8 cellular contexts compared by ENCODE assay signal in the genomic region with DNA sequence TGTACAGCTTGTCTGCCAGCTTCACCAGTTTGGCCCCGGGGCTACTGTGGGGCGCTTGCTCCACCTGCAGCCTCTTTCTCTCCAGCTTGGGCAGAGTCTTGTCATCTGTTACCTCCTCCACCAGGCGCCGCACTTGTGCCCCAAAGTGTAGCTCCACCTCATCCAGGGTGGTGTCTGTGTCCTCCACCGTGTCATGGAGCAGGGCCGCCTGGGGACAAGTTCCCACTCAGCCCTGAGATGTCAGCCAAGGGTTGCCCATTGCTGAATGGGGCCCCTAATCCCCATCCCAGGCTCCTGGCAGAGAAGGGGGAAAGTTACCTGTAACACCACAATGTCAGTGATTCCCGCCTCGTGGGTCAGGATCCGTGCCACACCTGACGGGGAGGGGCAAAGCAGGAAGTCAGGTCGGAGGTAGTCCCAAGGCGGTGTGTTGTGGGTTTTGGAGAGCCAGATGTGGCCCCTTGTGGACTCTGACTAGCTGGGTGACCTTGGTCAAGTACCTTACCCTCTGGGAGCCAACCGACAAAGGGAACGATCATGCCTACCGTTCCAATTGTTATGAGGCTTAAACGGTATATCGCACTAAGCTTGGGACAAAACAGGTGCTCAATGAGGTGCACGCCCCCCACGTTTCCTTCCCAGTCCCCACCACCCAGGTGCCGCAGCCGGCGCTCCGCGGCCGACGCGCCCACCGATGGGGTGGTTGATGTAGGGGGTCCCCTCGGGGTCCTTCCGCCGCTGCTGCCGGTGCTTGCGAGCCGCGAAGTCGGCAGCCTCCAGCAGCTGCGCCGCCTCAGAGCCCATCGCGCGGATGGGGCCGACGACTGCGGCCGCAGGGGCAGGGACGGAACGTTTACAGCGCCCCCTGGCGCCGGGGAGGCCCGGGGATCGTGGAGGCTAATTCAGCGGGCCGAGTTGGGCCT. TPM values are rescaled to one million over a fixed set of nuclear protein-coding genes. Genes with fewer than 3 reads are reported as not detected.
DNase-seq lines count a peak whose midpoint lies in the region; ATAC-seq and TF ChIP-seq lines count a peak whose summit lies in the region.

A gene with protein sequence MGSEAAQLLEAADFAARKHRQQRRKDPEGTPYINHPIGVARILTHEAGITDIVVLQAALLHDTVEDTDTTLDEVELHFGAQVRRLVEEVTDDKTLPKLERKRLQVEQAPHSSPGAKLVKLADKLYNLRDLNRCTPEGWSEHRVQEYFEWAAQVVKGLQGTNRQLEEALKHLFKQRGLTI (minus strand): TSS at position 813 of the 923 bp plus-strand sequence. CDS start 9 bp downstream, at position 804.

- peak within 1 kb of the TSS; percentile 99 for H3K27ac Mint-ChIP-seq in activated T-helper 1 cell treated with anti-CD3 and anti-CD28 coated beads, Interleukin-12 subunit alpha, Interleukin-12 subunit beta, Interleukin-2, Interleukin-4 antibody, amounts not matched to agents 30 ng/mL and 10 ng/mL and 1 ng/mL, durations not matched to agents 14 hours and 24 hours and 36 hours
- peak within 1 kb of the TSS; percentile 97 for H3K27ac Mint-ChIP-seq in natural killer cell

- intact Hi-C loops in activated T-helper 1 cell treated with anti-CD3 and anti-CD28 coated beads, Interleukin-12 subunit alpha, Interleukin-12 subunit beta, Interleukin-2, Interleukin-4 antibody, amounts not matched to agents 30 ng/mL and 10 ng/mL and 1 ng/mL, durations not matched to agents 14 hours and 24 hours and 36 hours (cut with micrococcal nuclease) = loop anchor here (1.0 to 10.0 kb wide), 8 partner anchors 9 to 1953 kb away; a partner anchor contains a TSS
- intact Hi-C loops in natural killer cell (cut with micrococcal nuclease) = loop anchor here (1.0 kb wide), 1 partner anchor 30 kb away; no protein-coding TSS in a partner anchor

- H3K4me1 Mint-ChIP-seq in activated T-helper 1 cell treated with anti-CD3 and anti-CD28 coated beads, Interleukin-12 subunit alpha, Interleukin-12 subunit beta, Interleukin-2, Interleukin-4 antibody, amounts not matched to agents 30 ng/mL and 10 ng/mL and 1 ng/mL, durations not matched to agents 14 hours and 24 hours and 36 hours (ENCODE audit: low read depth) = peaks cover 69% of the 10 kb centered on the region
- H3K4me1 Mint-ChIP-seq in natural killer cell = peaks cover 53 to 62% of the 10 kb centered on the region in 2 donors

- H3K9me3 ChIP-seq in DND-41 (ENCODE audit: insufficient read depth, low read length, severe bottlenecking) (no peaks in the 10 kb centered on the region), KOPT-K1 (ENCODE audit: insufficient read depth, low read length, poor library complexity, severe bottlenecking) (no peaks in the 10 kb centered on the region)

- H3K9ac ChIP-seq in DND-41 (ENCODE audit: low read depth, low read length) = peak within 1 kb of the TSS; percentile 68

- peak within 1 kb of the TSS; percentile 82 for H3K4me2 ChIP-seq in DND-41 (ENCODE audit: insufficient read depth, low read length)

- no peaks in the 10 kb centered on the region for H3K9me3 Mint-ChIP-seq in activated T-helper 1 cell treated with anti-CD3 and anti-CD28 coated beads, Interleukin-12 subunit alpha, Interleukin-12 subunit beta, Interleukin-2, Interleukin-4 antibody, amounts not matched to agents 30 ng/mL and 10 ng/mL and 1 ng/mL, durations not matched to agents 14 hours and 24 hours and 36 hours
- no peaks in the 10 kb centered on the region for H3K9me3 Mint-ChIP-seq in natural killer cell

- H3K79me2 ChIP-seq in DND-41 (ENCODE audit: insufficient read depth, low read length) = peaks cover 40% of the 10 kb centered on the region

- no peaks in the 10 kb centered on the region for H4K20me1 ChIP-seq in DND-41 (ENCODE audit: insufficient read depth, low read length)

- H3K36me3 ChIP-seq in DND-41 (ENCODE audit: insufficient read depth, low read length) (peaks cover 9% of the 10 kb centered on the region; the same call in 1 of the 2 replicates), KOPT-K1 (ENCODE audit: insufficient read depth, low read length) (peaks cover 8% of the 10 kb centered on the region; the same call in 1 of the 2 replicates)

- peak within 1 kb of the TSS; percentile 99 for H3K4me3 Mint-ChIP-seq in activated T-helper 1 cell treated with anti-CD3 and anti-CD28 coated beads, Interleukin-12 subunit alpha, Interleukin-12 subunit beta, Interleukin-2, Interleukin-4 antibody, amounts not matched to agents 30 ng/mL and 10 ng/mL and 1 ng/mL, durations not matched to agents 14 hours and 24 hours and 36 hours
- H3K4me3 Mint-ChIP-seq in natural killer cell = peak within 1 kb of the TSS; percentile 94

- peaks cover 66% of the 10 kb centered on the region for H3K4me1 ChIP-seq in DND-41 (ENCODE audit: insufficient read depth, low read length)

- H3K27me3 ChIP-seq in DND-41 (ENCODE audit: insufficient read depth, low read length, poor library complexity) = no peaks in the 10 kb centered on the region

- peaks cover 7% of the 10 kb centered on the region for H3K36me3 Mint-ChIP-seq in activated T-helper 1 cell treated with anti-CD3 and anti-CD28 coated beads, Interleukin-12 subunit alpha, Interleukin-12 subunit beta, Interleukin-2, Interleukin-4 antibody, amounts not matched to agents 30 ng/mL and 10 ng/mL and 1 ng/mL, durations not matched to agents 14 hours and 24 hours and 36 hours (ENCODE audit: low read depth)
- no peaks in the 10 kb centered on the region for H3K36me3 Mint-ChIP-seq in natural killer cell

- ATAC-seq in DND-41 (ENCODE audit: insufficient read depth, low read depth) = peak; percentile 58
- peak; percentile 58 for ATAC-seq in GM21786 (IDR thresholded peaks at IDR 0.05; ENCODE audit: unreplicated experiment)
- peak; percentile 46 to 70 (median 55) for ATAC-seq in natural killer cell

- DNase-seq in DND-41 = peak; percentile 84
- peak; percentile 82 for DNase-seq in RPMI7951 (ENCODE audit: low read depth)
- DNase-seq in activated T-helper 1 cell treated with anti-CD3 and anti-CD28 coated beads, Interleukin-12 subunit alpha, Interleukin-12 subunit beta, Interleukin-2, Interleukin-4 antibody, amounts not matched to agents 30 ng/mL and 10 ng/mL and 1 ng/mL, durations not matched to agents 14 hours and 24 hours and 36 hours (ENCODE audit: low spot score) = peak; percentile 87
- DNase-seq in fibroblast of mammary gland (ENCODE audit: low read depth) = peak; percentile 76
- peak; percentile 91 for DNase-seq in natural killer cell
- DNase-seq in stimulated activated naive CD4-positive, alpha-beta T cell treated with Interleukin-2 at 50 U/mL for 16 hours (lab: John Stamatoyannopoulos, UW) = peak; percentile 85

- H3K27ac ChIP-seq in DND-41 (ENCODE audit: low read length) (peak within 1 kb of the TSS; percentile 83), KOPT-K1 (ENCODE audit: low read depth, low read length, poor library complexity, severe bottlenecking) (peak within 1 kb of the TSS; percentile 85)

- TF ChIP-seq CTCF in DND-41 (IDR thresholded peaks at IDR 0.05; ENCODE audit: borderline replicate concordance, extremely low read depth, low read length, poor library complexity, severe bottlenecking) (peak; percentile 87), fibroblast of mammary gland (conservative IDR thresholded peaks at IDR 0.05; ENCODE audit: control insufficient read depth, insufficient read depth, low read depth, low read length) (peak; percentile 64), natural killer cell (IDR thresholded peaks at IDR 0.05) (peak; percentile 98)

- H2AFZ ChIP-seq in DND-41 (ENCODE audit: low read depth, low read length) = peak within 1 kb of the TSS; percentile 80

- no peaks in the 10 kb centered on the region for H3K27me3 Mint-ChIP-seq in activated T-helper 1 cell treated with anti-CD3 and anti-CD28 coated beads, Interleukin-12 subunit alpha, Interleukin-12 subunit beta, Interleukin-2, Interleukin-4 antibody, amounts not matched to agents 30 ng/mL and 10 ng/mL and 1 ng/mL, durations not matched to agents 14 hours and 24 hours and 36 hours (ENCODE audit: insufficient read depth)
- no peaks in the 10 kb centered on the region for H3K27me3 Mint-ChIP-seq in natural killer cell (ENCODE audit: low read depth in 2 of 2)

- H3K4me3 ChIP-seq in DND-41 (ENCODE audit: low read depth in 1 of 2, low read length in 2 of 2) = peak within 1 kb of the TSS; percentile 36 to 78; a peak in 3 of 4 replicates
- peak within 1 kb of the TSS; percentile 83 for H3K4me3 ChIP-seq in fibroblast of mammary gland (ENCODE audit: control insufficient read depth, low read depth, low read length)

RNA-seq across cellular contexts. Expression of the gene that starts here (rescaled TPM):
- total RNA-seq in RPMI7951 (2014; rRNA removed; shearing (Covaris generic)) = 18.9 and 26.4 TPM in 2 replicates
- total RNA-seq in activated T-helper 1 cell treated with anti-CD3 and anti-CD28 coated beads, Interleukin-12 subunit alpha, Interleukin-12 subunit beta, Interleukin-2, Interleukin-4 antibody, amounts not matched to agents 30 ng/mL and 10 ng/mL and 1 ng/mL, durations not matched to agents 14 hours and 24 hours and 36 hours = 38.8 and 39.0 TPM in 2 replicates
- total RNA-seq in natural killer cell = 10 to 100 TPM; 11.2 to 14.5 (median 12.1) TPM

Comparison
In these comparisons a context has a peak if more than half of its experiments do, and no peak if none do; other contexts are left out.
1. Peak in every context shown above with its lines: DNase-seq, ATAC-seq, H3K4me3 ChIP-seq and H3K27ac ChIP-seq.